In genomic region chr2:8298783-8299182, GRCh38 we compare ENCODE assay signal across 11 cellular contexts.
DNase-seq lines count a peak whose midpoint lies in the region; ATAC-seq and TF ChIP-seq lines count a peak whose summit lies in the region.
"Had no signal": no experiment of that assay in that cellular context is flagged by ENCODE, and none has a peak within 500 bp of the region (broad histone marks: within the 10 kb centered on the region; RNA-seq: fewer than 3 reads in every experiment).

No MANE protein-coding gene starts in this region.

- H3K27me3 ChIP-seq in upper lobe of left lung: no peaks in the 10 kb centered on the region
- H3K27me3 ChIP-seq: MG63 had no signal

- no peaks in the 10 kb centered on the region for H3K36me3 ChIP-seq in upper lobe of left lung
- H3K36me3 ChIP-seq: MG63 had no signal

- TF ChIP-seq CTCF in upper lobe of left lung (IDR thresholded peaks at IDR 0.05): no peak

- no peak for TF ChIP-seq POLR2A in upper lobe of left lung (IDR thresholded peaks at IDR 0.05)

- ATAC-seq in Right ventricle myocardium inferior (peak; percentile 65), upper lobe of left lung (ENCODE audit: low FRiP score in 2 of 2) (peak; percentile 80), GM21619 (IDR thresholded peaks at IDR 0.05; ENCODE audit: unreplicated experiment) (no peak), HG02970 (IDR thresholded peaks at IDR 0.05; ENCODE audit: low FRiP score, unreplicated experiment) (no peak)
- ATAC-seq: stimulated activated effector memory CD8-positive, alpha-beta T cell treated with anti-CD3 and anti-CD28 coated beads, Interleukin-12 subunit alpha, Interleukin-12 subunit beta, amount 100 ng/mL, for 72 hours had no signal

- H3K27ac ChIP-seq in upper lobe of left lung: peak overlapping the region; percentile 9 to 70 (median 34)

- peak in 1 of 4 donors; percentile 39 for TF ChIP-seq EP300 in upper lobe of left lung (IDR thresholded peaks at IDR 0.05)

- no peak for DNase-seq in Right ventricle myocardium inferior (ENCODE audit: missing footprints)
- DNase-seq in cardiac septum (ENCODE audit: low spot score): no peak
- peak; percentile 99 for DNase-seq in SKM-1 treated with dmso at 0.1 percent for 144 hours (lab: John Stamatoyannopoulos, UW; ENCODE audit: unreplicated experiment)
- DNase-seq in islet precursor cell: peak; percentile 24
- DNase-seq in upper lobe of left lung: peak in 1 of 2 donors; percentile 83
- no peak for DNase-seq in NCI-H1417 treated with DMSO at 0.1 percent for 48 hours (lab: John Stamatoyannopoulos, UW)
- DNase-seq: ACHN, MG63 had no signal

- intact Hi-C loops in Right ventricle myocardium inferior (cut with DNase I): no loop called here
- intact Hi-C loops in cardiac septum (cut with DNase I): no loop called here

- 65 to 88% methylated on average over 3 of the region's 3 CpGs for WGBS in upper lobe of left lung, 2 donors

- no peak overlapping the region for H3K4me3 ChIP-seq in upper lobe of left lung
- H3K4me3 ChIP-seq: MG63 had no signal

- no peaks in the 10 kb centered on the region for H3K9me3 ChIP-seq in upper lobe of left lung
- H3K9me3 ChIP-seq: MG63 had no signal

- peaks cover 0 to 12% (median 7%) of the 10 kb centered on the region in 4 donors for H3K4me1 ChIP-seq in upper lobe of left lung

Comparison
In these comparisons a context has a peak if more than half of its experiments do, and no peak if none do; other contexts are left out.
1. ATAC-seq: peak in Right ventricle myocardium inferior (single experiment) and upper lobe of left lung (2 of 2); none in GM21619 (single experiment) and HG02970 (single experiment).
2. DNase-seq: peak in SKM-1 treated with dmso at 0.1 percent for 144 hours (single experiment) and islet precursor cell (single experiment); none in Right ventricle myocardium inferior (single experiment), cardiac septum (single experiment) and NCI-H1417 treated with DMSO at 0.1 percent for 48 hours (single experiment).